2 cellular contexts compared by ENCODE assay signal in genomic region chr10:68353537-68353936, GRCh38.
TF ChIP-seq lines count a peak whose summit lies in the region.

No MANE protein-coding gene starts in this region.

TF ChIP-seq in HEK293, 187 proteins besides CTCF, POLR2A, EP300 and RAD21:
- TF ChIP-seq ZNF645 (tag by site-specific recombination; IDR thresholded peaks at IDR 0.05) (no peak), SP7 (tag by site-specific recombination; IDR thresholded peaks at IDR 0.05) (no peak), ZNF121 (tag by site-specific recombination; IDR thresholded peaks at IDR 0.05) (peak; percentile 91), ZSCAN16 (tag by site-specific recombination; IDR thresholded peaks at IDR 0.05) (no peak)

TF ChIP-seq in K562, 482 proteins besides CTCF, POLR2A, EP300 and RAD21:
- peak; percentile 41 for TF ChIP-seq RBM25 (IDR thresholded peaks at IDR 0.05; ENCODE audit: low read depth, low read length, severe bottlenecking)
- TF ChIP-seq ZNF121 (CRISPR knock-in tag; conservative IDR thresholded peaks at IDR 0.05), result peak; percentile 82
- no peak for TF ChIP-seq ZKSCAN3 (CRISPR knock-in tag; IDR thresholded peaks at IDR 0.05)
